In the genomic region with DNA sequence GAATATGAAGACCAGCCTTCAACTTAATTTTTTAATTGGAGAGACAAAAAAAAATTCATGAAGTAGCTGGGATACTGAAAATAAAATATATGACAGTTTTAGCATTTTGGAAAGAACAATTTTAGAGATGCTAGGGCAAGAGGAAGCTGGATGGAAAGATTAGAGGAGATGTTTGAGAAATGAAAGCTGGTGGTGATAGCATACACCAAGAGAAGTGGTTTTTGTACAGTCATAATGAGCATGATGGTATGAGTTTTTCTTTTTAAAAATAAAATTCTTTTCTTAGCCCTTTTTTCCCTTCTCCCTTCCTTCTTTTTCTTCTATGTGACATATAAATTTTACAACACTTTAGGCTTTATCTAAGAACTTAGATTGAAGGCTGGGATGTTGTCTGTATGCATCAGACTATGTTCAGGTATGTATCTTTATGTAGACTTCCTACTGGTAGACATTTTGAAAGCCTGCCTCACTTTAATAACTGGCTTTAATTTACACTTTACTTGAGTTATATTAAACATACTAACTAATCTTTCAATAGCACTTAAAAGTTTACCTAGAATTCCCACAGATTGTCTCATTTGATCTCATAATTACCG, we compare ENCODE assay signal across 21 cellular contexts.
DNase-seq lines count a peak whose midpoint lies in the region; ATAC-seq lines count a peak whose summit lies in the region.
"Had no signal": no experiment of that assay in that cellular context is flagged by ENCODE, and none has a peak within 500 bp of the region (broad histone marks: within the 10 kb centered on the region; RNA-seq: fewer than 3 reads in every experiment).

No MANE protein-coding gene starts in this region.

- no peaks in the 10 kb centered on the region for H3K9me3 Mint-ChIP-seq in activated CD4-positive, alpha-beta T cell treated with anti-CD3 and anti-CD28 coated beads for 36 hours (ENCODE audit: low read depth)
- H3K9me3 Mint-ChIP-seq: neural crest cell had no signal

- H3K27me3 Mint-ChIP-seq in activated CD4-positive, alpha-beta T cell treated with anti-CD3 and anti-CD28 coated beads for 36 hours, result peaks cover 3% of the 10 kb centered on the region
- H3K27me3 Mint-ChIP-seq: B cell had no signal

- no peak for DNase-seq in activated CD4-positive, alpha-beta T cell treated with anti-CD3 and anti-CD28 coated beads for 36 hours
- DNase-seq in activated CD4-positive, alpha-beta T cell treated with anti-CD3 and anti-CD28 coated beads, Interleukin-2, amount 50 U/mL, for 1 hour, result no peak
- no peak for DNase-seq in stimulated activated naive CD8-positive, alpha-beta T cell treated with anti-CD3 and anti-CD28 coated beads, Interleukin-15, Interleukin-2, amounts not matched to agents 100 U/mL and 50 U/mL, for 24 hours
- no peak for DNase-seq in HUDEP-2 (lab: John Stamatoyannopoulos, UW; ENCODE audit: unreplicated experiment in 76 of 76)
- no peak for DNase-seq in nucleus accumbens (lab: John Stamatoyannopoulos, UW)
- no peak for DNase-seq in RPMI8226
- DNase-seq: activated CD4-positive, CD25-positive, alpha-beta regulatory T cell; activated gamma-delta T cell; central memory CD4-positive, alpha-beta T cell; effector CD8-positive, alpha-beta T cell; EL; esophagus squamous epithelium; NCI-H1436 treated with DMSO at 0.1 percent for 48 hours; NCI-H2227 treated with DMSO at 0.1 percent for 48 hours; PC-9; stimulated activated CD8-positive, alpha-beta memory T cell treated with anti-CD3 and anti-CD28 coated beads, Interleukin-4, amount 100 ng/mL, for 48 hours had no signal

- intact Hi-C loops in activated CD4-positive, alpha-beta T cell treated with anti-CD3 and anti-CD28 coated beads for 36 hours (cut with DNase I, micrococcal nuclease), result no loop called here

- H3K27ac Mint-ChIP-seq in activated CD4-positive, alpha-beta T cell treated with anti-CD3 and anti-CD28 coated beads for 36 hours, result no peak overlapping the region
- H3K27ac Mint-ChIP-seq: B cell had no signal

- POLR2A ChIA-PET in activated CD4-positive, alpha-beta T cell treated with anti-CD3 and anti-CD28 coated beads for 36 hours (lab: Charles Lee), result no interaction called here

- H3K36me3 Mint-ChIP-seq in activated CD4-positive, alpha-beta T cell treated with anti-CD3 and anti-CD28 coated beads for 36 hours (ENCODE audit: low read depth), result peaks cover 2% of the 10 kb centered on the region

- peaks cover 16% of the 10 kb centered on the region for H3K4me1 Mint-ChIP-seq in activated CD4-positive, alpha-beta T cell treated with anti-CD3 and anti-CD28 coated beads for 36 hours
- H3K4me1 Mint-ChIP-seq: neural crest cell had no signal

- no peak overlapping the region for H3K4me3 Mint-ChIP-seq in activated CD4-positive, alpha-beta T cell treated with anti-CD3 and anti-CD28 coated beads for 36 hours
- H3K4me3 Mint-ChIP-seq: B cell, neural crest cell had no signal

- peak; percentile 60 for ATAC-seq in activated CD4-positive, alpha-beta T cell treated with anti-CD3 and anti-CD28 coated beads for 36 hours
- ATAC-seq in GM21515 (IDR thresholded peaks at IDR 0.05; ENCODE audit: unreplicated experiment) (peak; percentile 69), HG03280 (IDR thresholded peaks at IDR 0.05; ENCODE audit: unreplicated experiment) (peak; percentile 53)
- peak; percentile 61 for ATAC-seq in stimulated activated naive CD8-positive, alpha-beta T cell treated with anti-CD3 and anti-CD28 coated beads, Interleukin-15, Interleukin-2, amounts not matched to agents 100 U/mL and 50 U/mL, for 24 hours
- ATAC-seq: left lobe of liver had no signal

- CTCF ChIA-PET in activated CD4-positive, alpha-beta T cell treated with anti-CD3 and anti-CD28 coated beads for 36 hours (lab: Charles Lee), result no interaction called here
